Comparison of ENCODE assay signal across 27 cellular contexts in the genomic region with DNA sequence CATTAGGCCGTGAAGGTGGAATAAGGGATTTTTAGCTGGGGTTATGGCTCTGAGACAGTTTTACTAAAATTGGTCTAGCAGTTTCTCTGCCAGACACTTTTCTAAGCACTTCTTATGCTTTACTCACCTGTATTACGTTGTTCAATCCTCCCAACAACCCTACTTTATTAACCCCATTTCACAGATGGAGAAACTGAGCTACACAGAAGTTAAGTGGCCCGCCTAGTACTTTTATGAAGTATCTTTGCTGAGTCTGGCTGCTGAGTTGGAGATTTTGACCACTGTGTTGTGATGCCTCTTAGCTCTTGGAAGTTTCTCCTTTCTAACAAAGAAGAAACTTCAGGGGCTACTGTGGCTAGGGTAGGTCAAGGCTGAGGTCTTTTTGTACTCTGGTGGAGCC. TPM values are rescaled to one million over a fixed set of nuclear protein-coding genes. Genes with fewer than 3 reads are reported as not detected.
A peak's percentile ranks its signal among the peaks of the same experiment; 100 is the strongest.
DNase-seq lines count a peak whose midpoint lies in the region; ATAC-seq and TF ChIP-seq lines count a peak whose summit lies in the region.
"Had no signal": no experiment of that assay in that cellular context is flagged by ENCODE, and none has a peak within 500 bp of the region (broad histone marks: within the 10 kb centered on the region; RNA-seq: fewer than 3 reads in every experiment).

No MANE protein-coding gene starts in this region.

- H3K27me3 ChIP-seq in right cardiac atrium (ENCODE audit: control insufficient read depth, insufficient read depth) (no peaks in the 10 kb centered on the region), gastroesophageal sphincter (no peaks in the 10 kb centered on the region), sigmoid colon (no peaks in the 10 kb centered on the region), aorta (ENCODE audit: control insufficient read depth in 1 of 2, insufficient read depth in 2 of 2, low read length in 1 of 2) (no peaks in the 10 kb centered on the region), PC-3 (ENCODE audit: low read length) (no peaks in the 10 kb centered on the region)
- H3K27me3 ChIP-seq: esophagus squamous epithelium had no signal

- H3K4me1 ChIP-seq in right cardiac atrium (ENCODE audit: control insufficient read depth, insufficient read depth, low read length), result peaks cover 24% of the 10 kb centered on the region
- H3K4me1 ChIP-seq in gastroesophageal sphincter, result peaks cover 13 to 100% (median 45%) of the 10 kb centered on the region in 3 donors
- H3K4me1 ChIP-seq in sigmoid colon, result peaks cover 0 to 60% (median 54%) of the 10 kb centered on the region in 4 donors
- H3K4me1 ChIP-seq in aorta (ENCODE audit: control insufficient read depth in 1 of 2, insufficient read depth in 2 of 2, low read length in 2 of 2), result peaks cover 3 to 24% of the 10 kb centered on the region in 2 donors
- peaks cover 37% of the 10 kb centered on the region for H3K4me1 ChIP-seq in PC-3 (ENCODE audit: insufficient read depth, low read length)

- peaks cover 3% of the 10 kb centered on the region for H3F3A ChIP-seq in PC-3 (ENCODE audit: low read length, unreplicated experiment)

- H3K4me2 ChIP-seq in PC-3 (ENCODE audit: low read length), result no peak overlapping the region
- H3K4me2 ChIP-seq: A549 had no signal

- H3K27ac ChIP-seq in right cardiac atrium (ENCODE audit: low read length) (peak overlapping the region; percentile 91), gastroesophageal sphincter (peak overlapping the region; percentile 59 to 84 (median 81)), sigmoid colon (peak overlapping the region; percentile 52 to 80 (median 74)), aorta (ENCODE audit: low read depth in 1 of 2, low read length in 2 of 2) (peak overlapping the region; percentile 76 to 96), caudate nucleus (ENCODE audit: low read depth, low read length) (no peak overlapping the region), PC-3 (ENCODE audit: low read length) (no peak overlapping the region)
- H3K27ac ChIP-seq: A549 had no signal

- no peak for TF ChIP-seq EP300 in gastroesophageal sphincter (IDR thresholded peaks at IDR 0.05)
- no peak for TF ChIP-seq EP300 in sigmoid colon (IDR thresholded peaks at IDR 0.05)

- peaks cover 93% of the 10 kb centered on the region for H3K79me2 ChIP-seq in PC-3 (ENCODE audit: low read length)

- DNase-seq in right cardiac atrium (no peak), Right ventricle myocardium inferior (ENCODE audit: missing footprints) (no peak), sigmoid colon (no peak), aorta (no peak), caudate nucleus (lab: John Stamatoyannopoulos, UW) (no peak), COLO668 (lab: John Stamatoyannopoulos, UW; ENCODE audit: unreplicated experiment) (no peak), PC-3 (no peak)
- DNase-seq: activated CD4-positive, alpha-beta memory T cell treated with anti-CD3 and anti-CD28 coated beads for 36 hours; activated CD4-positive, CD25-positive, alpha-beta regulatory T cell treated with anti-CD3 and anti-CD28 coated beads, Interleukin-2, amount 50 U/mL, for 72 hours; activated CD8-positive, alpha-beta memory T cell treated with anti-CD3 and anti-CD28 coated beads, Interleukin-2, amount 50 U/mL, for 4 hours; activated naive CD4-positive, alpha-beta T cell; activated naive CD8-positive, alpha-beta T cell treated with anti-CD3 and anti-CD28 coated beads, Interleukin-2, amount 50 U/mL, for 24 hours; CD4-positive, alpha-beta memory T cell; esophagus squamous epithelium; foreskin melanocyte; H7; hippocampal formation; NCI-H1417 treated with DMSO at 0.1 percent for 48 hours; NCI-H2081; NCI-H2227 treated with DMSO at 0.1 percent for 48 hours; NCI-H526; NK-92 treated with Interleukin-12 subunit alpha and Interleukin-12 subunit beta, amount 100 ng/mL, for 24 hours; stimulated activated CD4-positive, alpha-beta T cell treated with anti-CD3 and anti-CD28 coated beads, Interleukin-4, amount 100 ng/mL, for 4 hours had no signal

- ATAC-seq in right cardiac atrium (no peak), Right ventricle myocardium inferior (no peak), gastroesophageal sphincter (no peak), aorta (ENCODE audit: low FRiP score) (no peak), PC-3 (no peak)
- ATAC-seq: A549; activated naive CD8-positive, alpha-beta T cell treated with anti-CD3 and anti-CD28 coated beads, Interleukin-2, amount 50 U/mL, for 24 hours; SK-N-SH treated with all-trans-retinoic acid at 6 μM for 48 hours; stimulated activated memory B cell treated with anti-CD40 and anti-IgM and Interleukin-4, amounts not matched to agents 10 μg/mL and 1 μg/mL and 100 μg/mL, for 72 hours had no signal

- no peak overlapping the region for H3K9ac ChIP-seq in PC-3 (ENCODE audit: low read length)

- no peaks in the 10 kb centered on the region for H3K9me3 ChIP-seq in right cardiac atrium (ENCODE audit: control insufficient read depth, low read length)
- no peaks in the 10 kb centered on the region for H3K9me3 ChIP-seq in gastroesophageal sphincter
- H3K9me3 ChIP-seq in sigmoid colon, result no peaks in the 10 kb centered on the region
- H3K9me3 ChIP-seq in aorta (ENCODE audit: control insufficient read depth, low read length), result no peaks in the 10 kb centered on the region
- H3K9me3 ChIP-seq in PC-3 (ENCODE audit: low read length), result no peaks in the 10 kb centered on the region
- H3K9me3 ChIP-seq: A549, esophagus squamous epithelium had no signal

- no peak for TF ChIP-seq POLR2A in gastroesophageal sphincter (IDR thresholded peaks at IDR 0.05)
- TF ChIP-seq POLR2A in sigmoid colon (IDR thresholded peaks at IDR 0.05), result no peak

- intact Hi-C loops in right cardiac atrium (cut with DNase I), result no loop called here
- intact Hi-C loops in Right ventricle myocardium inferior (cut with DNase I), result no loop called here
- intact Hi-C loops in sigmoid colon (cut with DNase I), result no loop called here
- intact Hi-C loops in aorta (cut with DNase I), result loop anchor here in 1 of 2 donors (5.0 to 10.0 kb wide), 3 partner anchors 41 to 471 kb away; no protein-coding TSS in a partner anchor
- intact Hi-C loops in PC-3 (cut with micrococcal nuclease), result no loop called here

- H4K20me1 ChIP-seq in PC-3 (ENCODE audit: low read length), result peaks cover 39% of the 10 kb centered on the region

- H2AFZ ChIP-seq in PC-3 (ENCODE audit: low read length), result no peak overlapping the region

- POLR2A ChIA-PET in PC-3 (lab: Charles Lee; ENCODE audit: unreplicated experiment), result no interaction called here

- no peaks in the 10 kb centered on the region for H3K9me2 ChIP-seq in PC-3 (replicated peaks; ENCODE audit: low read length)

- TF ChIP-seq CTCF in gastroesophageal sphincter (IDR thresholded peaks at IDR 0.05), result no peak
- TF ChIP-seq CTCF in sigmoid colon (IDR thresholded peaks at IDR 0.05), result no peak
- TF ChIP-seq CTCF in PC-3 (conservative IDR thresholded peaks at IDR 0.05; ENCODE audit: low read depth, low read length), result no peak

- CTCF ChIA-PET in PC-3 (lab: Charles Lee), result no interaction called here

- 96% methylated on average over 3 of the region's 3 CpGs for WGBS in right cardiac atrium
- 90 to 93% methylated on average over 2 of the region's 3 CpGs for WGBS in gastroesophageal sphincter (ENCODE audit: low coverage in 1 of 2), 2 donors
- 96 to 98% methylated on average over 3 of the region's 3 CpGs for WGBS in sigmoid colon, 2 donors
- 48 to 64% methylated on average over 3 of the region's 3 CpGs for WGBS in aorta, 2 donors

- BruUV-seq in PC-3 (replicated peaks; lab: Mats Ljungman, UMichigan), result no TSS peak

- H3K4me3 ChIP-seq in right cardiac atrium (ENCODE audit: low read length) (no peak overlapping the region), gastroesophageal sphincter (no peak overlapping the region), sigmoid colon (no peak overlapping the region), aorta (ENCODE audit: low read length in 2 of 2) (no peak overlapping the region), PC-3 (ENCODE audit: low read length) (no peak overlapping the region)
- H3K4me3 ChIP-seq: A549, esophagus squamous epithelium had no signal

- H3K36me3 ChIP-seq in gastroesophageal sphincter (peaks cover 0 to 8% of the 10 kb centered on the region in 2 donors), sigmoid colon (no peaks in the 10 kb centered on the region), aorta (ENCODE audit: control insufficient read depth in 1 of 2, insufficient read depth in 2 of 2, low read length in 1 of 2) (no peaks in the 10 kb centered on the region), PC-3 (ENCODE audit: low read depth, low read length) (peaks cover 26% of the 10 kb centered on the region; the same call in 1 of the 2 replicates)

RNA-seq across cellular contexts. Expression of gene LIMD1, which starts 11.5 kb away (rescaled TPM):
- total RNA-seq in right cardiac atrium (10 to 100 TPM; 18.6 to 25.4 (median 22.2) TPM), Right ventricle myocardium inferior (34.1 TPM), gastroesophageal sphincter (10 to 100 TPM; 17.3 to 42.7 (median 33.3) TPM), sigmoid colon (10 to 100 TPM; 12.2 to 19.9 (median 13.2) TPM), aorta (10 to 100 TPM; 33.6 to 50.5 TPM), PC-3 (2014; rRNA removed) (37.1 and 42.7 TPM in 2 replicates)
- polyA plus RNA-seq in right cardiac atrium (8.7 TPM), sigmoid colon (10 to 100 TPM in 1 of 3 donors, 1 to 10 TPM in 2; 3.0 to 13.2 (median 3.2) TPM), aorta (1 to 10 TPM; 4.4 to 7.7 TPM)

Comparison
In these comparisons a context has a peak if more than half of its experiments do, and no peak if none do; other contexts are left out.
1. H3K27ac ChIP-seq: peak in right cardiac atrium (single experiment), gastroesophageal sphincter (4 of 4), sigmoid colon (4 of 4) and aorta (2 of 2); none in caudate nucleus (single experiment) and PC-3 (single experiment).